In the genomic region with DNA sequence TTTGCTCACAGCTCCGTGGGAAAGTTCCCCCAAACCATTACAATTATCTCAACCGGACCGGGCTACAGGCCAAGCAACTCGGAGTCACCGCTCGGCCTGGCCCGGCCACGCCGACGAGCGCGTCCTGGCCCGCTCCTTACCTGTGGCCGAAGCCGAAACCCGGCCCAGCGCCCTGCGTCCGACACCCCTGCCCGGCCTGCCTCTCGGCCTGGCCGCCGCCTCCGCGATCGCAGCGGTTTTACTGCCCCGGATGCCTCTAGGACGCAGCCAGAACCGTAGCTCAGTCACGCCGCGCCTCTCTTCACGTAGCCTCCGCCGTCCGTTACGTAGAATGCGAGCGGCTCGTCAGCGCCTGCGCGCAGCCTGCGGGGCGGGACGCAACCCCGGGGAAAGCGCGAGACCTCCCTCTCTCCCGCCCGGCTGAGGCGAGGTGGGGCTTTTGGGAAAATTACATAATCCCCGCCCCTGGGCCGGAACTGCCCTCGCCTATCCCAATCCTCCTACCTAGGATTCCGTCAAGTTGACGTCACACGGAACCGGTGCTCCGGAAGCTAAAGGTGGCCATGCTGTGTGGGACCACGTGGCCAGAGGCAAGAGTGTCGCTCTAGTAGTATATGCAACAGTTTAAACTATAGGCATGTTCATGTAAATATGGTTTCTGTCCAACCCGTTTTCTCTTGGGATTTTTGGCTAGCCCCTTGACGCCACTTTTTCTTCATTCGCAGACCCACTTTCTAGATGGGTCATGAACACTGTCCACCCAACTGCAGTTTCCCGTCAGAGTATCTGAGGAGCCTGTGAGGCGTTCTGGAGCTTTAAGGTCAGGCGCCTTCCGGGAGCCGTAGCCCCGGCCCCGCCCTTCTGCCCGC, we compare ENCODE assay signal across 8 cellular contexts. TPM values are rescaled to one million over a fixed set of nuclear protein-coding genes. Genes with fewer than 3 reads are reported as not detected.
DNase-seq lines count a peak whose midpoint lies in the region; ATAC-seq, FAIRE-seq and TF ChIP-seq lines count a peak whose summit lies in the region.

A gene with protein sequence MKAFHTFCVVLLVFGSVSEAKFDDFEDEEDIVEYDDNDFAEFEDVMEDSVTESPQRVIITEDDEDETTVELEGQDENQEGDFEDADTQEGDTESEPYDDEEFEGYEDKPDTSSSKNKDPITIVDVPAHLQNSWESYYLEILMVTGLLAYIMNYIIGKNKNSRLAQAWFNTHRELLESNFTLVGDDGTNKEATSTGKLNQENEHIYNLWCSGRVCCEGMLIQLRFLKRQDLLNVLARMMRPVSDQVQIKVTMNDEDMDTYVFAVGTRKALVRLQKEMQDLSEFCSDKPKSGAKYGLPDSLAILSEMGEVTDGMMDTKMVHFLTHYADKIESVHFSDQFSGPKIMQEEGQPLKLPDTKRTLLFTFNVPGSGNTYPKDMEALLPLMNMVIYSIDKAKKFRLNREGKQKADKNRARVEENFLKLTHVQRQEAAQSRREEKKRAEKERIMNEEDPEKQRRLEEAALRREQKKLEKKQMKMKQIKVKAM (minus strand): TSS at position 326 of the 869 bp plus-strand sequence. CDS start 7,422 bp downstream, outside the sequence.

- peak within 1 kb of the TSS; percentile 91 to 97 for H3K9ac ChIP-seq in kidney (ENCODE audit: low read length in 2 of 2)

- H3K27ac Mint-ChIP-seq in activated CD4-positive, alpha-beta T cell treated with anti-CD3 and anti-CD28 coated beads for 36 hours: peak within 1 kb of the TSS; percentile 97

- H3K4me1 ChIP-seq in kidney (ENCODE audit: control insufficient read depth in 1 of 2, insufficient read depth in 1 of 2, low read depth in 1 of 2, low read length in 2 of 2): peaks cover 0 to 13% of the 10 kb centered on the region in 2 donors

- CTCF ChIA-PET in activated CD4-positive, alpha-beta T cell treated with anti-CD3 and anti-CD28 coated beads for 36 hours (lab: Charles Lee): interaction anchor here (0.6 to 1.5 kb wide), 11 partner anchors 9 to 75 kb away, joined by 3 to 6 read pairs (median 3); no protein-coding TSS in a partner anchor

- peaks cover 58% of the 10 kb centered on the region for H3K4me1 Mint-ChIP-seq in activated CD4-positive, alpha-beta T cell treated with anti-CD3 and anti-CD28 coated beads for 36 hours

- no peaks in the 10 kb centered on the region for H3K27me3 Mint-ChIP-seq in activated CD4-positive, alpha-beta T cell treated with anti-CD3 and anti-CD28 coated beads for 36 hours

- peak; percentile 99 for DNase-seq in Ammon's horn (ENCODE audit: low spot score)
- DNase-seq in GM19238 (ENCODE audit: insufficient read length, low spot score): peak; percentile 89
- DNase-seq in NCI-H524 (lab: John Stamatoyannopoulos, UW): peak; percentile 99 to 100
- peak; percentile 99 for DNase-seq in activated CD4-positive, alpha-beta T cell treated with anti-CD3 and anti-CD28 coated beads for 36 hours
- peak; percentile 99 for DNase-seq in choroid plexus epithelial cell (ENCODE audit: low read depth)
- DNase-seq in kidney: peak; percentile 99
- peak; percentile 98 for DNase-seq in stimulated activated CD4-positive, alpha-beta T cell treated with anti-CD3 and anti-CD28 coated beads, Interleukin-15, amount 100 ng/mL, for 24 hours

- POLR2A ChIA-PET in activated CD4-positive, alpha-beta T cell treated with anti-CD3 and anti-CD28 coated beads for 36 hours (lab: Charles Lee): interaction anchor here (0.5 to 3.0 kb wide), 22 partner anchors 9 to 211 kb away, joined by 3 to 16 read pairs (median 5); a partner anchor contains a TSS

- peak within 1 kb of the TSS; percentile 98 to 99 for H3K27ac ChIP-seq in kidney (ENCODE audit: low read depth in 2 of 2, low read length in 2 of 2)

- no peaks in the 10 kb centered on the region for H3K9me3 ChIP-seq in kidney (ENCODE audit: control insufficient read depth in 1 of 2, low read length in 2 of 2)

- FAIRE-seq in kidney (lab: Jason Lieb, UNC): peak; percentile 87

- no peak for TF ChIP-seq CTCF in choroid plexus epithelial cell (conservative IDR thresholded peaks at IDR 0.05; ENCODE audit: low read depth, low read length)
- TF ChIP-seq CTCF in kidney (IDR thresholded peaks at IDR 0.05; ENCODE audit: borderline replicate concordance, extremely low read depth, insufficient read depth): no peak

- H3K9me3 Mint-ChIP-seq in activated CD4-positive, alpha-beta T cell treated with anti-CD3 and anti-CD28 coated beads for 36 hours (ENCODE audit: low read depth): no peaks in the 10 kb centered on the region

- peaks cover 0 to 3% of the 10 kb centered on the region in 2 donors for H3K36me3 ChIP-seq in kidney (ENCODE audit: control insufficient read depth in 1 of 2, insufficient read depth in 2 of 2, low read length in 2 of 2)

- peak within 1 kb of the TSS; percentile 98 for H3K4me3 Mint-ChIP-seq in activated CD4-positive, alpha-beta T cell treated with anti-CD3 and anti-CD28 coated beads for 36 hours

- intact Hi-C loops in activated CD4-positive, alpha-beta T cell treated with anti-CD3 and anti-CD28 coated beads for 36 hours (cut with DNase I, micrococcal nuclease): loop anchor here (1.0 to 10.0 kb wide), 14 partner anchors 32 to 733 kb away; a partner anchor contains a TSS
- intact Hi-C loops in kidney (cut with DNase I): no loop called here

- peak within 1 kb of the TSS; percentile 72 for H3K4me3 ChIP-seq in choroid plexus epithelial cell (ENCODE audit: low read depth, low read length)
- H3K4me3 ChIP-seq in kidney (ENCODE audit: low read length in 2 of 2): peak within 1 kb of the TSS; percentile 90 to 97

- H3K36me3 Mint-ChIP-seq in activated CD4-positive, alpha-beta T cell treated with anti-CD3 and anti-CD28 coated beads for 36 hours (ENCODE audit: low read depth): peaks cover 43% of the 10 kb centered on the region

- peak; percentile 83 for ATAC-seq in HG03442 (IDR thresholded peaks at IDR 0.05; ENCODE audit: unreplicated experiment)
- peak; percentile 83 for ATAC-seq in activated CD4-positive, alpha-beta T cell treated with anti-CD3 and anti-CD28 coated beads for 36 hours

RNA-seq across cellular contexts. Expression of the gene that starts here (rescaled TPM):
- 10 to 100 TPM; 76.9 to 82.3 TPM for total RNA-seq in activated CD4-positive, alpha-beta T cell treated with anti-CD3 and anti-CD28 coated beads for 36 hours
- total RNA-seq in kidney: 83.1 TPM
- polyA plus RNA-seq in kidney (ENCODE audit: insufficient read depth, low read depth, low replicate concordance): 50.9 TPM

Comparison
In these comparisons a context has a peak if more than half of its experiments do, and no peak if none do; other contexts are left out.
1. Peak in every context shown above with its lines: DNase-seq, ATAC-seq, H3K4me3 ChIP-seq and H3K27ac ChIP-seq.